In the genomic region with DNA sequence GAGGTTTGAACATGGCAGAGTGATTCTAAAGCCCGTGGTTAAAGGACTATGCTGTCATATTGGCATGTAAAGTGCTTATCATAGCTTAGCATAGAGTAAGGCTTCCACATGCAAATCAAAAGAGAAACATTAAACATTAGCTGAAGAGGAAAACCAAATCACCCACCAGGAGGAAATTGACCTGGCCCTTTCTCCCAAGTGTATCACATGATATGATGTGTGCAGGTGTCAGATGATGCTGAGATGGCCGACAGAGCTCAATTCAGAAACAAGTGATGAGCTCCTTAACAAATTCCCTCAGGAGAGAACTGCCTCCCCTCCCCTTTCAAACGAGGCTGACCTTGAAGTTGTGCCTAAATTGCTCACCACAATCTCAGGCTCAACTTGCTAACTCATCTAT, we compare ENCODE assay signal across 8 cellular contexts.
DNase-seq lines count a peak whose midpoint lies in the region; ATAC-seq, FAIRE-seq and TF ChIP-seq lines count a peak whose summit lies in the region.

No MANE protein-coding gene starts in this region.

- peaks cover 44% of the 10 kb centered on the region for H3K36me3 Mint-ChIP-seq in CD4-positive, alpha-beta T cell (ENCODE audit: low read depth)

- CTCF ChIA-PET in CD4-positive, alpha-beta T cell (lab: Charles Lee), result interaction anchor here (1.7 kb wide), 1 partner anchor 45 kb away, joined by 4 read pairs; no protein-coding TSS in a partner anchor

- H3K9ac ChIP-seq in duodenal mucosa (ENCODE audit: low read depth in 1 of 2, low read length in 2 of 2) (no peak overlapping the region), kidney (ENCODE audit: low read length in 2 of 2) (no peak overlapping the region)

- peak overlapping the region; percentile 90 for H3K27ac Mint-ChIP-seq in CD4-positive, alpha-beta T cell

- POLR2A ChIA-PET in CD4-positive, alpha-beta T cell (lab: Charles Lee), result interaction anchor here (1.0 to 5.6 kb wide), 8 partner anchors 12 to 308 kb away, joined by 3 to 86 read pairs (median 9); a partner anchor contains a TSS

- H3K27me3 ChIP-seq in CD4-positive, alpha-beta T cell (ENCODE audit: control insufficient read depth, insufficient read depth, low read length), result no peaks in the 10 kb centered on the region
- H3K27me3 ChIP-seq in duodenal mucosa (ENCODE audit: control insufficient read depth in 1 of 2, insufficient read depth in 2 of 2, low read length in 2 of 2), result no peaks in the 10 kb centered on the region

- H3K4me1 ChIP-seq in duodenal mucosa (ENCODE audit: control insufficient read depth in 1 of 2, insufficient read depth in 2 of 2, low read length in 2 of 2) (peaks cover 0 to 7% of the 10 kb centered on the region in 2 donors), kidney (ENCODE audit: control insufficient read depth in 1 of 2, insufficient read depth in 1 of 2, low read depth in 1 of 2, low read length in 2 of 2) (no peaks in the 10 kb centered on the region)

- peaks cover 79% of the 10 kb centered on the region for H3K4me1 Mint-ChIP-seq in CD4-positive, alpha-beta T cell (ENCODE audit: low read depth)

- H3K4me3 ChIP-seq in duodenal mucosa (ENCODE audit: low read depth in 1 of 2, low read length in 2 of 2) (peak overlapping the region; percentile 10 to 64), kidney (ENCODE audit: low read length in 2 of 2) (no peak overlapping the region)

- H3K4me3 Mint-ChIP-seq in CD4-positive, alpha-beta T cell, result peak overlapping the region; percentile 74

- no peaks in the 10 kb centered on the region for H3K27me3 Mint-ChIP-seq in CD4-positive, alpha-beta T cell

- H3K36me3 ChIP-seq in duodenal mucosa (ENCODE audit: control insufficient read depth in 1 of 2, insufficient read depth in 2 of 2, low read length in 2 of 2) (no peaks in the 10 kb centered on the region), kidney (ENCODE audit: control insufficient read depth in 1 of 2, insufficient read depth in 2 of 2, low read length in 2 of 2) (no peaks in the 10 kb centered on the region)

- peaks cover 16% of the 10 kb centered on the region for H3K9me3 Mint-ChIP-seq in CD4-positive, alpha-beta T cell

- H3K9me3 ChIP-seq in CD4-positive, alpha-beta T cell (ENCODE audit: control insufficient read depth, low read length), result peaks cover 13% of the 10 kb centered on the region
- H3K9me3 ChIP-seq in duodenal mucosa (ENCODE audit: control insufficient read depth in 1 of 2, low read length in 2 of 2) (no peaks in the 10 kb centered on the region), kidney (ENCODE audit: control insufficient read depth in 1 of 2, low read length in 2 of 2) (no peaks in the 10 kb centered on the region)

- no peak for FAIRE-seq in kidney (lab: Jason Lieb, UNC)

- intact Hi-C loops in CD4-positive, alpha-beta T cell (cut with DNase I, micrococcal nuclease), result loop anchor here (5.0 kb wide), 3 partner anchors 35 to 210 kb away; no protein-coding TSS in a partner anchor
- intact Hi-C loops in head of caudate nucleus (cut with DNase I) (no loop called here), kidney (cut with DNase I) (no loop called here)

- ATAC-seq in CD4-positive, alpha-beta T cell (ENCODE audit: poor library complexity), result no peak
- ATAC-seq in GM19324 (IDR thresholded peaks at IDR 0.05; ENCODE audit: low FRiP score, unreplicated experiment), result peak; percentile 51
- peak; percentile 66 for ATAC-seq in HG03378 (IDR thresholded peaks at IDR 0.05; ENCODE audit: unreplicated experiment)

- TF ChIP-seq CTCF in CD4-positive, alpha-beta T cell (IDR thresholded peaks at IDR 0.05), result no peak
- no peak for TF ChIP-seq CTCF in kidney (IDR thresholded peaks at IDR 0.05; ENCODE audit: borderline replicate concordance, extremely low read depth, insufficient read depth)

- H3K27ac ChIP-seq in CD4-positive, alpha-beta T cell (ENCODE audit: low read depth, low read length), result peak overlapping the region; percentile 79
- H3K27ac ChIP-seq in duodenal mucosa (ENCODE audit: low read depth, low read length) (no peak overlapping the region), kidney (ENCODE audit: low read depth in 2 of 2, low read length in 2 of 2) (peak overlapping the region in 1 of 2 donors; percentile 23)

- DNase-seq in CD4-positive, alpha-beta T cell, result no peak
- DNase-seq in head of caudate nucleus, result no peak
- no peak for DNase-seq in stimulated activated naive CD4-positive, alpha-beta T cell treated with Interleukin-2 at 50 U/mL for 16 hours (lab: John Stamatoyannopoulos, UW)
- DNase-seq in kidney, result no peak
- DNase-seq in DMS 273 (lab: John Stamatoyannopoulos, UW; ENCODE audit: unreplicated experiment), result no peak

Comparison
In these comparisons a context has a peak if more than half of its experiments do, and no peak if none do; other contexts are left out.
1. H3K4me3 ChIP-seq: peak in duodenal mucosa (2 of 2); none in kidney (0 of 2).
2. intact Hi-C loops: an anchor here in CD4-positive, alpha-beta T cell (5.0 kb wide); none called in head of caudate nucleus and kidney.